In the genomic region with DNA sequence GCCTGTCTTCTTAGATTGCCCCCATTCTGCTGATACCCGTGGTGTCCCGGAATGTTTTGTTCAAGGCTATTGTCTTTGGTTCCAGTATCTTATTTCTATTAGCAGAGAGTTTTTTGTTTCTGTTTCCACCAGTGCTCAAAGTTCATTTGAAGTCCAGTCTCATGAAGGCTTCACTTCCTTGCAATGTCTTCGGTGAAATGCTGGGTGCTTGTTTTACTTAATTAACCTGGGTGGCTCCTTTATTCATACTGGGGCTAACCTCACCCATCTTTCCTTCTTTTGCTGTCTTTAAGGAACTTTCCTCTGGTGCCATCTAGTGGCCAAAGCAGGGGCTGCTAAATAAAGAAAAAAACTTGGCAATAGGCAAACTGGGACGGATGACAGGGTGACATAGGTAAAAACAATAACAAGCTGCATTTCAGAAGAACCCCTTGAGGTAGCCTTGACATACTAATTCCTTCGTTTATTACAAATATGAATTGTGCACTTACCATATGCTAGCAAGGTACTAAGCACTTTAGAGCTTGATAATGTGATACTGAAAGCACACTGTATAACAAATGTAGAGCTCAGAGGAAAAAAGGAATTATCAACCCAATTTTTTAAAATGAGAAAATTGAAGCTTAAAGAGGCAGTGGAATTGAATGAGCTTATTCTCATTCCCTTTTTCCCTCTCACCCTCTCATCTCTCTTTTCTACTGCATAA, we compare ENCODE assay signal across 9 cellular contexts. TPM values are rescaled to one million over a fixed set of nuclear protein-coding genes. Genes with fewer than 3 reads are reported as not detected.
DNase-seq lines count a peak whose midpoint lies in the region; ATAC-seq and TF ChIP-seq lines count a peak whose summit lies in the region.
"Had no signal": no experiment of that assay in that cellular context is flagged by ENCODE, and none has a peak within 500 bp of the region (broad histone marks: within the 10 kb centered on the region; RNA-seq: fewer than 3 reads in every experiment).

No MANE protein-coding gene starts in this region.

- intact Hi-C loops in activated T-helper 2 cell treated with anti-CD3 and anti-CD28 coated beads, Interferon-gamma antibody, Interleukin-2, Interleukin-4, amounts not matched to agents 10 μg/mL and 5 μg/mL and 100 μg/mL, durations not matched to agents 14 hours and 24 hours and 36 hours (cut with micrococcal nuclease), result loop anchor here (5.0 to 10.0 kb wide), 5 partner anchors 92 to 522 kb away; partner anchors contain the start of gene MMD
- intact Hi-C loops in transverse colon (cut with DNase I; ENCODE audit: low total_unique reads), result loop anchor here (10.0 kb wide), 2 partner anchors 109 to 219 kb away; no protein-coding TSS in a partner anchor

- H3K4me2 ChIP-seq in parathyroid adenoma (ENCODE audit: low read length), result peak overlapping the region; percentile 13

- no peaks in the 10 kb centered on the region for H3K79me2 ChIP-seq in parathyroid adenoma

- peak; percentile 76 for ATAC-seq in GM21723 (IDR thresholded peaks at IDR 0.05; ENCODE audit: unreplicated experiment)

- peak; percentile 23 for DNase-seq in DMS153 (lab: John Stamatoyannopoulos, UW)
- DNase-seq in LoVo (ENCODE audit: low spot score), result peak; percentile 72
- peak; percentile 38 to 42 for DNase-seq in SHP77 (lab: John Stamatoyannopoulos, UW)
- DNase-seq in activated T-helper 2 cell treated with anti-CD3 and anti-CD28 coated beads, Interferon-gamma antibody, Interleukin-2, Interleukin-4, amounts not matched to agents 10 μg/mL and 5 μg/mL and 100 μg/mL, durations not matched to agents 14 hours and 24 hours and 36 hours (ENCODE audit: low spot score), result peak; percentile 50
- peak; percentile 59 for DNase-seq in foreskin melanocyte
- DNase-seq in transverse colon, result peak; percentile 78

- no peaks in the 10 kb centered on the region for H3K9me3 Mint-ChIP-seq in activated T-helper 2 cell treated with anti-CD3 and anti-CD28 coated beads, Interferon-gamma antibody, Interleukin-2, Interleukin-4, amounts not matched to agents 10 μg/mL and 5 μg/mL and 100 μg/mL, durations not matched to agents 14 hours and 24 hours and 36 hours
- H3K9me3 Mint-ChIP-seq: dendritic cell treated with granulocyte-macrophage colony-stimulating factor and Interleukin-4, amounts not matched to agents 40 ng/mL and 50 ng/mL, for 4 days had no signal

- no peak for TF ChIP-seq POLR2A in transverse colon (IDR thresholded peaks at IDR 0.05)

- 12 to 15% methylated on average over 5 of the region's 5 CpGs for WGBS in transverse colon (ENCODE audit: low coverage in 1 of 2), 2 donors

- TF ChIP-seq EP300 in transverse colon (IDR thresholded peaks at IDR 0.05; ENCODE audit: low read depth), result no peak

- H3K4me3 Mint-ChIP-seq in activated T-helper 2 cell treated with anti-CD3 and anti-CD28 coated beads, Interferon-gamma antibody, Interleukin-2, Interleukin-4, amounts not matched to agents 10 μg/mL and 5 μg/mL and 100 μg/mL, durations not matched to agents 14 hours and 24 hours and 36 hours (ENCODE audit: low read depth), result no peak overlapping the region
- H3K4me3 Mint-ChIP-seq: dendritic cell treated with granulocyte-macrophage colony-stimulating factor and Interleukin-4, amounts not matched to agents 40 ng/mL and 50 ng/mL, for 4 days had no signal

- H3K4me1 ChIP-seq in parathyroid adenoma, result peaks cover 6% of the 10 kb centered on the region
- peaks cover 0 to 10% (median 0%) of the 10 kb centered on the region in 4 donors for H3K4me1 ChIP-seq in transverse colon

- no peak overlapping the region for H3K9ac ChIP-seq in parathyroid adenoma

- H3K27me3 ChIP-seq in parathyroid adenoma (ENCODE audit: control insufficient read depth, insufficient read depth, low read length) (no peaks in the 10 kb centered on the region), transverse colon (no peaks in the 10 kb centered on the region)

- no peaks in the 10 kb centered on the region for H3K36me3 Mint-ChIP-seq in activated T-helper 2 cell treated with anti-CD3 and anti-CD28 coated beads, Interferon-gamma antibody, Interleukin-2, Interleukin-4, amounts not matched to agents 10 μg/mL and 5 μg/mL and 100 μg/mL, durations not matched to agents 14 hours and 24 hours and 36 hours (ENCODE audit: low read depth)

- H3K36me3 ChIP-seq in parathyroid adenoma (ENCODE audit: control insufficient read depth, insufficient read depth, low read length) (no peaks in the 10 kb centered on the region), transverse colon (no peaks in the 10 kb centered on the region)

- H3K9me3 ChIP-seq in parathyroid adenoma (ENCODE audit: control insufficient read depth, low read length) (no peaks in the 10 kb centered on the region), transverse colon (no peaks in the 10 kb centered on the region)

- H3K4me1 Mint-ChIP-seq in activated T-helper 2 cell treated with anti-CD3 and anti-CD28 coated beads, Interferon-gamma antibody, Interleukin-2, Interleukin-4, amounts not matched to agents 10 μg/mL and 5 μg/mL and 100 μg/mL, durations not matched to agents 14 hours and 24 hours and 36 hours (ENCODE audit: low read depth), result peaks cover 14% of the 10 kb centered on the region

- H3K27ac ChIP-seq in parathyroid adenoma (no peak overlapping the region), transverse colon (no peak overlapping the region)

- H3K27ac Mint-ChIP-seq in activated T-helper 2 cell treated with anti-CD3 and anti-CD28 coated beads, Interferon-gamma antibody, Interleukin-2, Interleukin-4, amounts not matched to agents 10 μg/mL and 5 μg/mL and 100 μg/mL, durations not matched to agents 14 hours and 24 hours and 36 hours, result no peak overlapping the region
- H3K27ac Mint-ChIP-seq: dendritic cell treated with granulocyte-macrophage colony-stimulating factor and Interleukin-4, amounts not matched to agents 40 ng/mL and 50 ng/mL, for 4 days had no signal

- H2AFZ ChIP-seq in parathyroid adenoma, result peak overlapping the region; percentile 49

- in situ Hi-C loops in transverse colon (cut with MboI; ENCODE audit: low pct_ligation_motif_present in 1 of 4, low pct_unique_long_range_greater_than_20kb in 1 of 4, low sequenced_read_pairs in 3 of 4), result loop anchor here in 3 of 4 donors (10.0 to 25.0 kb wide), 3 partner anchors 159 to 527 kb away; no protein-coding TSS in a partner anchor

- H3K27me3 Mint-ChIP-seq in activated T-helper 2 cell treated with anti-CD3 and anti-CD28 coated beads, Interferon-gamma antibody, Interleukin-2, Interleukin-4, amounts not matched to agents 10 μg/mL and 5 μg/mL and 100 μg/mL, durations not matched to agents 14 hours and 24 hours and 36 hours (ENCODE audit: low read depth), result peaks cover 25% of the 10 kb centered on the region
- H3K27me3 Mint-ChIP-seq: dendritic cell treated with granulocyte-macrophage colony-stimulating factor and Interleukin-4, amounts not matched to agents 40 ng/mL and 50 ng/mL, for 4 days had no signal

- H3K4me3 ChIP-seq in parathyroid adenoma (ENCODE audit: low read depth, low read length), result no peak overlapping the region
- no peak overlapping the region for H3K4me3 ChIP-seq in transverse colon

- TF ChIP-seq CTCF in parathyroid adenoma (IDR thresholded peaks at IDR 0.05) (peak; percentile 98), transverse colon (IDR thresholded peaks at IDR 0.05) (peak; percentile 84 to 97 (median 90))

RNA-seq across cellular contexts. Expression of gene SMIM36, which starts 2.8 kb away (rescaled TPM):
- not detected in 2 replicates for total RNA-seq in activated T-helper 2 cell treated with anti-CD3 and anti-CD28 coated beads, Interferon-gamma antibody, Interleukin-2, Interleukin-4, amounts not matched to agents 10 μg/mL and 5 μg/mL and 100 μg/mL, durations not matched to agents 14 hours and 24 hours and 36 hours
- total RNA-seq in transverse colon, result not detected

Comparison
In these comparisons a context has a peak if more than half of its experiments do, and no peak if none do; other contexts are left out.
1. DNase-seq: peak in every context shown above with its lines; median percentile 78 in transverse colon; 72 in LoVo; 59 in foreskin melanocyte; 50 in activated T-helper 2 cell treated with anti-CD3 and anti-CD28 coated beads, Interferon-gamma antibody, Interleukin-2, Interleukin-4, amounts not matched to agents 10 μg/mL and 5 μg/mL and 100 μg/mL, durations not matched to agents 14 hours and 24 hours and 36 hours; 40 in SHP77; 23 in DMS153.